ENCODE assay signal across 16 cellular contexts in the genomic region with DNA sequence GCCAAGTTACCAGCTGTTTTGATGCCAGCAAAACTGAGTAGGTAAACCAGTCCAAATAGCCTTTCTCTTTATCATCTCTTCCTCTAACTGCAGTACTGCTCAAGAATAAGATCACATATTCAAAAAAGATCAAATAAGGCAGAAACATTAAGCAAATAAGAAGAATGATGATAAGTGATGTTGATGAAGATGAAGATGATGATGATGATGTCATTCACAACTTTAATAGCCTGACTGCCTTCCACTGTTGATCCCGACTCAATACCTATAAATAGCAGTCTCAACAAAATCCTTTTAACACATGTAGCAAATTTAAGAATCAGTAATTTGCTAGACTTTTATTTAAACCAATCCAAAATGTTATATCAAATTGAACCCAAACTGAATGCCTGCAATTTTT. TPM values are rescaled to one million over a fixed set of nuclear protein-coding genes. Genes with fewer than 3 reads are reported as not detected.
"Had no signal": no experiment of that assay in that cellular context is flagged by ENCODE, and none has a peak within 500 bp of the region (broad histone marks: within the 10 kb centered on the region; RNA-seq: fewer than 3 reads in every experiment).

No MANE protein-coding gene starts in this region.

- ATAC-seq: esophagus mucosa, left colon, lower lobe of right lung, right cardiac atrium, upper lobe of right lung had no signal

- H3K27me3 ChIP-seq: cardiac muscle cell, dorsolateral prefrontal cortex, upper lobe of right lung had no signal

- H3K27ac Mint-ChIP-seq: mesothelial cell of epicardium had no signal

- H3K27ac ChIP-seq: cardiac muscle cell, lower lobe of right lung, prostate gland, thoracic aorta, upper lobe of right lung had no signal

- FAIRE-seq: islet of Langerhans had no signal

- H3K4me2 ChIP-seq: smooth muscle cell had no signal

- H3K4me1 Mint-ChIP-seq: mesothelial cell of epicardium had no signal

- H3K4me3 Mint-ChIP-seq: mesothelial cell of epicardium, neural crest cell had no signal

- H3K9me3 Mint-ChIP-seq: mesothelial cell of epicardium had no signal

- H3K36me3 ChIP-seq: cardiac muscle cell, lower lobe of right lung, prostate gland, thoracic aorta, upper lobe of right lung had no signal

- H3K4me3 ChIP-seq: cardiac muscle cell, dorsolateral prefrontal cortex, lower lobe of right lung, prostate gland, smooth muscle cell, thoracic aorta, upper lobe of right lung had no signal

- H3K9me3 ChIP-seq: lower lobe of right lung, prostate gland, thoracic aorta, upper lobe of right lung had no signal

- H3K4me1 ChIP-seq: lower lobe of right lung, prostate gland, upper lobe of right lung had no signal

- H3K36me3 Mint-ChIP-seq: mesothelial cell of epicardium had no signal

- DNase-seq: activated CD4-positive, alpha-beta T cell treated with anti-CD3 and anti-CD28 coated beads, Interleukin-2, amount 50 U/mL, for 48 hours; activated effector memory CD4-positive, alpha-beta T cell treated with Interleukin-2 at 50 U/mL for 16 hours; dorsolateral prefrontal cortex; left colon; lower lobe of right lung; right cardiac atrium; upper lobe of right lung had no signal

RNA-seq across cellular contexts. Expression of a gene that starts 47.1 kb away (rescaled TPM):
- total RNA-seq: osteoblast had no signal
- polyA plus RNA-seq: smooth muscle cell had no signal
